ENCODE assay signal across 1 cellular context in genomic region chr16:88844412-88845118, GRCh38.
TF ChIP-seq lines count a peak whose summit lies in the region.

No MANE protein-coding gene starts in this region.

TF ChIP-seq in K562, 482 proteins besides CTCF, POLR2A, EP300 and RAD21:
- TF ChIP-seq ZNF717 (CRISPR knock-in tag; IDR thresholded peaks at IDR 0.05) (no peak), SIN3B (IDR thresholded peaks at IDR 0.05; ENCODE audit: low read depth) (no peak), NCOR1 (IDR thresholded peaks at IDR 0.05) (no peak), ZBTB40 (IDR thresholded peaks at IDR 0.05) (peak; percentile 89), ZBTB40 (CRISPR knock-in tag; IDR thresholded peaks at IDR 0.05) (peak; percentile 78), MGA (IDR thresholded peaks at IDR 0.05) (no peak)
